Comparison of ENCODE assay signal across 8 cellular contexts in the genomic region with DNA sequence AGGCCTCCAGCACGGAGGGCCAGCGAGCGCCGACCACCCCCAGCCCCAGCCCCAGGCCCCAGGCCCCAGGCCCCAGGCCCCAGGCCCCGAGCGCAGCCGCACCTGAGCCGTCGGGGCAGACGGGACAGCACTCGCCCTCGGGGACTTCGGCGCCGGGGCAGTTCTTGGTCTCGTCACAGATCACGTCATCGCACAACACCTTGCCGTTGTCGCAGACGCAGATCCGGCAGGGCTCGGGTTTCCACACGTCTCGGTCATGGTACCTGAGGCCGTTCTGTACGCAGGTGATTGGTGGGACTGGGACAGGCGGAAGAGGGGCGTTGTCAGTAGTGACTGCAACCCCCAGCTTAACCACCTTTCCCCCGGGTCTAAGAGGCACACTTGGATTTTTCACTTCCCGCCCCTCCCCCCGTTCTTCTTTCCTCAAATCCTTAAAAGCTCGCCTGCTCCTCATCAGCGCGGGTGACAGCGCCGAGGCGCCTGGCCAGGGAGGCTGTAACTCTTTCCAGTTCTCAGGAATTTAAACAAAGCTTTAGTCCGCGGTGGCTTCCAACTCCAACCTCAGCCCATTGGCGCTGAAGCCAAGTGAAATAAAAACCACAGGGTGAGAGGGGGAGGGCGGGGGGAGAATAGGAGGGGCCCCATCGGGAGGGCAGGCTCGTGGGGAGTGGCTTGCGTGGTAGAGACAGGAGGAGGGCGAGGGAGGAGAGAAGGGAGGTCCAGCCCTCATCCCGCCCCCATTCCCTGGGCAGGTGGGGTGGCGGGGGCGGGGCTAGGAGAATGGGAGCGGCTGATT. TPM values are rescaled to one million over a fixed set of nuclear protein-coding genes. Genes with fewer than 3 reads are reported as not detected.
DNase-seq lines count a peak whose midpoint lies in the region; ATAC-seq and TF ChIP-seq lines count a peak whose summit lies in the region.

No MANE protein-coding gene starts in this region.

- no peaks in the 10 kb centered on the region for H3K79me2 ChIP-seq in MM.1S (ENCODE audit: low read length)

- H3K4me2 ChIP-seq in MM.1S (ENCODE audit: low read depth, low read length), result peak overlapping the region; percentile 59

- H4K20me1 ChIP-seq in MM.1S (ENCODE audit: insufficient read depth, low read length), result no peaks in the 10 kb centered on the region

- H3K4me3 ChIP-seq in MM.1S (ENCODE audit: low read length) (peak overlapping the region; percentile 59), right atrium auricular region (peak overlapping the region; percentile 34 to 54)

- H3K9me2 ChIP-seq in MM.1S (replicated peaks; ENCODE audit: insufficient read depth, low read length), result no peaks in the 10 kb centered on the region

- peaks cover 7% of the 10 kb centered on the region; the same call in 1 of the 2 replicates for H3F3A ChIP-seq in MM.1S (ENCODE audit: insufficient read depth, low read length)

- H3K4me1 ChIP-seq in MM.1S (ENCODE audit: low read length) (peaks cover 4% of the 10 kb centered on the region; the same call in 1 of the 2 replicates), right atrium auricular region (peaks cover 0 to 39% of the 10 kb centered on the region in 2 donors)

- peaks cover 75% of the 10 kb centered on the region for H3K27me3 ChIP-seq in MM.1S (replicated peaks; ENCODE audit: insufficient read depth, low read length)
- no peaks in the 10 kb centered on the region for H3K27me3 ChIP-seq in right atrium auricular region

- H3K27ac ChIP-seq in MM.1S (ENCODE audit: low read length) (no peak overlapping the region), right atrium auricular region (peak overlapping the region; percentile 79 to 93)

- H3K9me3 ChIP-seq in MM.1S (replicated peaks; ENCODE audit: insufficient read depth, low read length), result no peaks in the 10 kb centered on the region
- no peaks in the 10 kb centered on the region for H3K9me3 ChIP-seq in right atrium auricular region

- ATAC-seq in GM19351 (IDR thresholded peaks at IDR 0.05; ENCODE audit: unreplicated experiment), result peak; percentile 55
- no peak for ATAC-seq in GM18873 (IDR thresholded peaks at IDR 0.05; ENCODE audit: low FRiP score, unreplicated experiment)

- H3K36me3 ChIP-seq in MM.1S (replicated peaks; ENCODE audit: insufficient read depth, low read length) (no peaks in the 10 kb centered on the region), right atrium auricular region (peaks cover 45% of the 10 kb centered on the region)

- TF ChIP-seq CTCF in MM.1S (IDR thresholded peaks at IDR 0.05; ENCODE audit: low read length) (no peak), right atrium auricular region (IDR thresholded peaks at IDR 0.05) (no peak)

- peak overlapping the region; percentile 18; the same call in 1 of the 2 replicates for H3K9ac ChIP-seq in MM.1S (ENCODE audit: low read length)

- DNase-seq in AG08396 (ENCODE audit: low spot score), result peak; percentile 91
- peak; percentile 76 for DNase-seq in MM.1S
- peak; percentile 91 for DNase-seq in SW480 (ENCODE audit: low spot score)
- peak; percentile 97 for DNase-seq in amniotic epithelial cell (ENCODE audit: low read depth)
- peak; percentile 94 for DNase-seq in right atrium auricular region (ENCODE audit: low spot score)
- peak; percentile 37 for DNase-seq in retina

- H2AFZ ChIP-seq in MM.1S (ENCODE audit: low read length), result peak overlapping the region; percentile 73

RNA-seq across cellular contexts. Expression of gene COL1A1, which starts 1.6 kb away (rescaled TPM):
- 100 to 1,000 TPM in 1 of 2 donors, 10 to 100 TPM in 1; 19.8 to 180 TPM for total RNA-seq in right atrium auricular region

RNA-seq across cellular contexts. Expression of gene SGCA, which starts 34.0 kb away (rescaled TPM):
- total RNA-seq in right atrium auricular region, result 100 to 1,000 TPM; 120 to 207 TPM

RNA-seq across cellular contexts. Expression of gene PPP1R9B, which starts 49.4 kb away (rescaled TPM):
- 10 to 100 TPM; 16.9 to 24.2 TPM for total RNA-seq in right atrium auricular region

Comparison
In these comparisons a context has a peak if more than half of its experiments do, and no peak if none do; other contexts are left out.
1. DNase-seq: peak in every context shown above with its lines; median percentile 97 in amniotic epithelial cell; 94 in right atrium auricular region; 91 in AG08396; 91 in SW480; 76 in MM.1S; 37 in retina.